8 cellular contexts compared by ENCODE assay signal in genomic region chr7:65216469-65216868, GRCh38.
DNase-seq lines count a peak whose midpoint lies in the region; ATAC-seq and TF ChIP-seq lines count a peak whose summit lies in the region.

No MANE protein-coding gene starts in this region.

- no peaks in the 10 kb centered on the region for H3K79me2 ChIP-seq in KMS-11 (ENCODE audit: insufficient read depth, low read depth)

- peak; percentile 68 for TF ChIP-seq CTCF in C4-2B (conservative IDR thresholded peaks at IDR 0.05)
- TF ChIP-seq CTCF in KMS-11 (conservative IDR thresholded peaks at IDR 0.05; ENCODE audit: low read depth, low read length): peak; percentile 82

- H3K4me1 ChIP-seq in KMS-11 (ENCODE audit: low read depth, poor library complexity, severe bottlenecking): no peaks in the 10 kb centered on the region

- H3K9ac ChIP-seq in KMS-11: no peak overlapping the region

- no peaks in the 10 kb centered on the region for H3K9me3 Mint-ChIP-seq in activated naive CD4-positive, alpha-beta T cell treated with anti-CD3 and anti-CD28 coated beads, Interleukin-2, amount 50 U/mL, for 72 hours

- H3K36me3 Mint-ChIP-seq in activated naive CD4-positive, alpha-beta T cell treated with anti-CD3 and anti-CD28 coated beads, Interleukin-2, amount 50 U/mL, for 72 hours: no peaks in the 10 kb centered on the region

- no peak overlapping the region for H3K4me3 ChIP-seq in KMS-11 (IDR thresholded peaks at IDR 0.05; ENCODE audit: insufficient read depth, low read depth, low read length)

- DNase-seq in SHP77 (lab: John Stamatoyannopoulos, UW) (peak; percentile 69 to 76), iPS-NIHi7 (ENCODE audit: extremely low spot score) (peak; percentile 57), T1000 (lab: John Stamatoyannopoulos, UW) (no peak)
- DNase-seq in activated naive CD4-positive, alpha-beta T cell treated with anti-CD3 and anti-CD28 coated beads, Interleukin-2, amount 50 U/mL, for 72 hours (ENCODE audit: low spot score in 2 of 2): peak in 1 of 2 donors; percentile 54
- DNase-seq in stimulated activated CD4-positive, alpha-beta T cell treated with anti-CD3 and anti-CD28 coated beads, TNF-alpha, amount 100 ng/mL, for 4 hours (ENCODE audit: low read depth in 3 of 3): peak; percentile 9 to 26 (median 19)

- H3K27me3 ChIP-seq in KMS-11 (ENCODE audit: insufficient read depth, low read depth): no peaks in the 10 kb centered on the region

- peak; percentile 81 for ATAC-seq in GM19372 (IDR thresholded peaks at IDR 0.05; ENCODE audit: low read depth, unreplicated experiment)
- peak; percentile 58 to 64 for ATAC-seq in activated naive CD4-positive, alpha-beta T cell treated with anti-CD3 and anti-CD28 coated beads, Interleukin-2, amount 50 U/mL, for 72 hours

- no peak overlapping the region for H3K4me2 ChIP-seq in KMS-11

- H3K27ac Mint-ChIP-seq in activated naive CD4-positive, alpha-beta T cell treated with anti-CD3 and anti-CD28 coated beads, Interleukin-2, amount 50 U/mL, for 72 hours: no peak overlapping the region

- no peaks in the 10 kb centered on the region for H3K36me3 ChIP-seq in KMS-11 (ENCODE audit: insufficient read depth)

- no peaks in the 10 kb centered on the region for H4K20me1 ChIP-seq in KMS-11 (ENCODE audit: insufficient read depth)

- H3K27ac ChIP-seq in C4-2B: no peak overlapping the region
- no peak overlapping the region for H3K27ac ChIP-seq in KMS-11

- H2AFZ ChIP-seq in KMS-11 (ENCODE audit: low read depth): no peak overlapping the region
